Comparison of ENCODE assay signal across 1 cellular context in the genomic region with DNA sequence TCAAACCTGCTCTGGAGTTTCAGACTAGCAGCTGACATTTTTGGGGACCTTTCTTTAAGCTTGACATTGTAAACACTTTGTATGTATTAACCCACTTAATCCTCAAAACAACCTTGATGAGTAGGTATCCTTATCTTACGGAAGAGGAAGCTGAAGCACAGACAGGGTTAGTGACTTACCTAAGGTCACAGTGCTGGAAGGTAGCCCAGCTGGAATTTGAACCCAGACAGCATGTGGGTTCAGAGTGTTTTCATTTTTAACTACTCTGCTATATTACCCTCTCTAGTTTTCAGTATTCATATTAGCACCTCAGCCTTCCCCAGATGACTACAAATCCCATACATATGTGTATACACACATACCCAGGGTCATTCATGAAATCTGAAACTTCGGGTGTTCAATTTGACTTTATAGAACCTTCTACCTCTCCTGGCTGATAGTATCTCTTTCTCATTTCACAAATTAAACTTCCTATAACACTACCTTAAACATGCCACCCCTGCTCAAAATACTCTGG.
TF ChIP-seq lines count a peak whose summit lies in the region.

No MANE protein-coding gene starts in this region.

TF ChIP-seq in GM12878, 131 proteins besides CTCF, POLR2A, EP300 and RAD21 (continued from another document):
- TF ChIP-seq, protein P1, sequence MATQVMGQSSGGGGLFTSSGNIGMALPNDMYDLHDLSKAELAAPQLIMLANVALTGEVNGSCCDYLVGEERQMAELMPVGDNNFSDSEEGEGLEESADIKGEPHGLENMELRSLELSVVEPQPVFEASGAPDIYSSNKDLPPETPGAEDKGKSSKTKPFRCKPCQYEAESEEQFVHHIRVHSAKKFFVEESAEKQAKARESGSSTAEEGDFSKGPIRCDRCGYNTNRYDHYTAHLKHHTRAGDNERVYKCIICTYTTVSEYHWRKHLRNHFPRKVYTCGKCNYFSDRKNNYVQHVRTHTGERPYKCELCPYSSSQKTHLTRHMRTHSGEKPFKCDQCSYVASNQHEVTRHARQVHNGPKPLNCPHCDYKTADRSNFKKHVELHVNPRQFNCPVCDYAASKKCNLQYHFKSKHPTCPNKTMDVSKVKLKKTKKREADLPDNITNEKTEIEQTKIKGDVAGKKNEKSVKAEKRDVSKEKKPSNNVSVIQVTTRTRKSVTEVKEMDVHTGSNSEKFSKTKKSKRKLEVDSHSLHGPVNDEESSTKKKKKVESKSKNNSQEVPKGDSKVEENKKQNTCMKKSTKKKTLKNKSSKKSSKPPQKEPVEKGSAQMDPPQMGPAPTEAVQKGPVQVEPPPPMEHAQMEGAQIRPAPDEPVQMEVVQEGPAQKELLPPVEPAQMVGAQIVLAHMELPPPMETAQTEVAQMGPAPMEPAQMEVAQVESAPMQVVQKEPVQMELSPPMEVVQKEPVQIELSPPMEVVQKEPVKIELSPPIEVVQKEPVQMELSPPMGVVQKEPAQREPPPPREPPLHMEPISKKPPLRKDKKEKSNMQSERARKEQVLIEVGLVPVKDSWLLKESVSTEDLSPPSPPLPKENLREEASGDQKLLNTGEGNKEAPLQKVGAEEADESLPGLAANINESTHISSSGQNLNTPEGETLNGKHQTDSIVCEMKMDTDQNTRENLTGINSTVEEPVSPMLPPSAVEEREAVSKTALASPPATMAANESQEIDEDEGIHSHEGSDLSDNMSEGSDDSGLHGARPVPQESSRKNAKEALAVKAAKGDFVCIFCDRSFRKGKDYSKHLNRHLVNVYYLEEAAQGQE (IDR thresholded peaks at IDR 0.05; ENCODE audit: low read depth, low read length), result no peak
- TF ChIP-seq FOXK2 (IDR thresholded peaks at IDR 0.05), result no peak
